In the genomic region with DNA sequence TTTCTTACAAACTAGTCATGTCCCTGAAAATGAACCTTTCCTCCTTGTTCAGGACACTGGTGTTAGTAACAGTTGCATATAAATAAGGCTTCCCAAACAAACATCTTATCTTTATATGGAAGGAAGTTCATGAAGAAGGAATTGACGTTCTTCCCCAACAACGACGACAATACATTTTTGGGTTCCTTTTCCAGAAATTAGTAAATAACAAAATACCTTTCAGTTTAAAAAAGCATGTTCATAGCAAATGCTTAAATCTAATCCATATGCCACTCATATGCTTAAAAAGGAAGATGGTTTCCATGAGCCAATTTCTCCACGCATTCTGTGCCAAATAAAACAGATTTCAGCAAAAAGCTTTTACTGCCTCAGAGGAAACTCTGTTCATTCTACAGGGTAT, we compare ENCODE assay signal across 2 cellular contexts.
TF ChIP-seq lines count a peak whose summit lies in the region.

No MANE protein-coding gene starts in this region.

TF ChIP-seq in liver, 16 proteins besides CTCF, POLR2A, EP300 and RAD21:
- TF ChIP-seq FOXA2 (IDR thresholded peaks at IDR 0.05) (no peak), GABPA (IDR thresholded peaks at IDR 0.05 in 1 of 2, conservative IDR thresholded peaks at IDR 0.05 in 1 of 2) (peak in 1 of 2 donors; percentile 23), NR2F2 (IDR thresholded peaks at IDR 0.05) (peak; percentile 18), SP1 (IDR thresholded peaks at IDR 0.05) (peak; percentile 31)
- TF ChIP-seq, protein P1, sequence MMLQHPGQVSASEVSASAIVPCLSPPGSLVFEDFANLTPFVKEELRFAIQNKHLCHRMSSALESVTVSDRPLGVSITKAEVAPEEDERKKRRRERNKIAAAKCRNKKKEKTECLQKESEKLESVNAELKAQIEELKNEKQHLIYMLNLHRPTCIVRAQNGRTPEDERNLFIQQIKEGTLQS (IDR thresholded peaks at IDR 0.05): no peak
- TF ChIP-seq, protein P2, sequence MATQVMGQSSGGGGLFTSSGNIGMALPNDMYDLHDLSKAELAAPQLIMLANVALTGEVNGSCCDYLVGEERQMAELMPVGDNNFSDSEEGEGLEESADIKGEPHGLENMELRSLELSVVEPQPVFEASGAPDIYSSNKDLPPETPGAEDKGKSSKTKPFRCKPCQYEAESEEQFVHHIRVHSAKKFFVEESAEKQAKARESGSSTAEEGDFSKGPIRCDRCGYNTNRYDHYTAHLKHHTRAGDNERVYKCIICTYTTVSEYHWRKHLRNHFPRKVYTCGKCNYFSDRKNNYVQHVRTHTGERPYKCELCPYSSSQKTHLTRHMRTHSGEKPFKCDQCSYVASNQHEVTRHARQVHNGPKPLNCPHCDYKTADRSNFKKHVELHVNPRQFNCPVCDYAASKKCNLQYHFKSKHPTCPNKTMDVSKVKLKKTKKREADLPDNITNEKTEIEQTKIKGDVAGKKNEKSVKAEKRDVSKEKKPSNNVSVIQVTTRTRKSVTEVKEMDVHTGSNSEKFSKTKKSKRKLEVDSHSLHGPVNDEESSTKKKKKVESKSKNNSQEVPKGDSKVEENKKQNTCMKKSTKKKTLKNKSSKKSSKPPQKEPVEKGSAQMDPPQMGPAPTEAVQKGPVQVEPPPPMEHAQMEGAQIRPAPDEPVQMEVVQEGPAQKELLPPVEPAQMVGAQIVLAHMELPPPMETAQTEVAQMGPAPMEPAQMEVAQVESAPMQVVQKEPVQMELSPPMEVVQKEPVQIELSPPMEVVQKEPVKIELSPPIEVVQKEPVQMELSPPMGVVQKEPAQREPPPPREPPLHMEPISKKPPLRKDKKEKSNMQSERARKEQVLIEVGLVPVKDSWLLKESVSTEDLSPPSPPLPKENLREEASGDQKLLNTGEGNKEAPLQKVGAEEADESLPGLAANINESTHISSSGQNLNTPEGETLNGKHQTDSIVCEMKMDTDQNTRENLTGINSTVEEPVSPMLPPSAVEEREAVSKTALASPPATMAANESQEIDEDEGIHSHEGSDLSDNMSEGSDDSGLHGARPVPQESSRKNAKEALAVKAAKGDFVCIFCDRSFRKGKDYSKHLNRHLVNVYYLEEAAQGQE (IDR thresholded peaks at IDR 0.05): no peak

TF ChIP-seq in HepG2, 621 proteins besides CTCF, POLR2A, EP300 and RAD21:
- TF ChIP-seq HMG20A (CRISPR knock-in tag; IDR thresholded peaks at IDR 0.05; ENCODE audit: borderline replicate concordance) (no peak), ZNF563 (CRISPR knock-in tag; IDR thresholded peaks at IDR 0.05) (no peak)
- TF ChIP-seq, protein P3, sequence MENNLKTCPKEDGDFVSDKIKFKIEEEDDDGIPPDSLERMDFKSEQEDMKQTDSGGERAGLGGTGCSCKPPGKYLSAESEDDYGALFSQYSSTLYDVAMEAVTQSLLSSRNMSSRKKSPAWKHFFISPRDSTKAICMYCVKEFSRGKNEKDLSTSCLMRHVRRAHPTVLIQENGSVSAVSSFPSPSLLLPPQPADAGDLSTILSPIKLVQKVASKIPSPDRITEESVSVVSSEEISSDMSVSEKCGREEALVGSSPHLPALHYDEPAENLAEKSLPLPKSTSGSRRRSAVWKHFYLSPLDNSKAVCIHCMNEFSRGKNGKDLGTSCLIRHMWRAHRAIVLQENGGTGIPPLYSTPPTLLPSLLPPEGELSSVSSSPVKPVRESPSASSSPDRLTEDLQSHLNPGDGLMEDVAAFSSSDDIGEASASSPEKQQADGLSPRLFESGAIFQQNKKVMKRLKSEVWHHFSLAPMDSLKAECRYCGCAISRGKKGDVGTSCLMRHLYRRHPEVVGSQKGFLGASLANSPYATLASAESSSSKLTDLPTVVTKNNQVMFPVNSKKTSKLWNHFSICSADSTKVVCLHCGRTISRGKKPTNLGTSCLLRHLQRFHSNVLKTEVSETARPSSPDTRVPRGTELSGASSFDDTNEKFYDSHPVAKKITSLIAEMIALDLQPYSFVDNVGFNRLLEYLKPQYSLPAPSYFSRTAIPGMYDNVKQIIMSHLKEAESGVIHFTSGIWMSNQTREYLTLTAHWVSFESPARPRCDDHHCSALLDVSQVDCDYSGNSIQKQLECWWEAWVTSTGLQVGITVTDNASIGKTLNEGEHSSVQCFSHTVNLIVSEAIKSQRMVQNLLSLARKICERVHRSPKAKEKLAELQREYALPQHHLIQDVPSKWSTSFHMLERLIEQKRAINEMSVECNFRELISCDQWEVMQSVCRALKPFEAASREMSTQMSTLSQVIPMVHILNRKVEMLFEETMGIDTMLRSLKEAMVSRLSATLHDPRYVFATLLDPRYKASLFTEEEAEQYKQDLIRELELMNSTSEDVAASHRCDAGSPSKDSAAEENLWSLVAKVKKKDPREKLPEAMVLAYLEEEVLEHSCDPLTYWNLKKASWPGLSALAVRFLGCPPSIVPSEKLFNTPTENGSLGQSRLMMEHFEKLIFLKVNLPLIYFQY (CRISPR knock-in tag; IDR thresholded peaks at IDR 0.05; ENCODE audit: borderline replicate concordance): no peak
- TF ChIP-seq, protein P4, sequence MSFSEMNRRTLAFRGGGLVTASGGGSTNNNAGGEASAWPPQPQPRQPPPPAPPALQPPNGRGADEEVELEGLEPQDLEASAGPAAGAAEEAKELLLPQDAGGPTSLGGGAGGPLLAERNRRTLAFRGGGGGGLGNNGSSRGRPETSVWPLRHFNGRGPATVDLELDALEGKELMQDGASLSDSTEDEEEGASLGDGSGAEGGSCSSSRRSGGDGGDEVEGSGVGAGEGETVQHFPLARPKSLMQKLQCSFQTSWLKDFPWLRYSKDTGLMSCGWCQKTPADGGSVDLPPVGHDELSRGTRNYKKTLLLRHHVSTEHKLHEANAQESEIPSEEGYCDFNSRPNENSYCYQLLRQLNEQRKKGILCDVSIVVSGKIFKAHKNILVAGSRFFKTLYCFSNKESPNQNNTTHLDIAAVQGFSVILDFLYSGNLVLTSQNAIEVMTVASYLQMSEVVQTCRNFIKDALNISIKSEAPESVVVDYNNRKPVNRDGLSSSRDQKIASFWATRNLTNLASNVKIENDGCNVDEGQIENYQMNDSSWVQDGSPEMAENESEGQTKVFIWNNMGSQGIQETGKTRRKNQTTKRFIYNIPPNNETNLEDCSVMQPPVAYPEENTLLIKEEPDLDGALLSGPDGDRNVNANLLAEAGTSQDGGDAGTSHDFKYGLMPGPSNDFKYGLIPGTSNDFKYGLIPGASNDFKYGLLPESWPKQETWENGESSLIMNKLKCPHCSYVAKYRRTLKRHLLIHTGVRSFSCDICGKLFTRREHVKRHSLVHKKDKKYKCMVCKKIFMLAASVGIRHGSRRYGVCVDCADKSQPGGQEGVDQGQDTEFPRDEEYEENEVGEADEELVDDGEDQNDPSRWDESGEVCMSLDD (CRISPR knock-in tag; IDR thresholded peaks at IDR 0.05; ENCODE audit: borderline replicate concordance): no peak
- TF ChIP-seq, protein P5, sequence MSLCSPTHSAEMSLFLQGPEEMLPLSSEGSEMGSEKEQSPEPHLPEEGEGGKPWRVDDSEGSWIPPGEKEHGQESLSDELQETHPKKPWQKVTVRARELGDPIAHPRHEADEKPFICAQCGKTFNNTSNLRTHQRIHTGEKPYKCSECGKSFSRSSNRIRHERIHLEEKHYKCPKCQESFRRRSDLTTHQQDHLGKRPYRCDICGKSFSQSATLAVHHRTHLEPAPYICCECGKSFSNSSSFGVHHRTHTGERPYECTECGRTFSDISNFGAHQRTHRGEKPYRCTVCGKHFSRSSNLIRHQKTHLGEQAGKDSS (CRISPR knock-in tag; IDR thresholded peaks at IDR 0.05; ENCODE audit: borderline replicate concordance, low read depth): no peak
